9 cellular contexts compared by ENCODE assay signal in genomic region chr7:6385110-6385792, GRCh38. TPM values are rescaled to one million over a fixed set of nuclear protein-coding genes. Genes with fewer than 3 reads are reported as not detected.
DNase-seq lines count a peak whose midpoint lies in the region; ATAC-seq and TF ChIP-seq lines count a peak whose summit lies in the region.
"Had no signal": no experiment of that assay in that cellular context is flagged by ENCODE, and none has a peak within 500 bp of the region (broad histone marks: within the 10 kb centered on the region; RNA-seq: fewer than 3 reads in every experiment).

No MANE protein-coding gene starts in this region.

- peaks cover 38% of the 10 kb centered on the region for H3K4me1 Mint-ChIP-seq in progenitor cell of endocrine pancreas (ENCODE audit: low read depth)

- DNase-seq in H4 (ENCODE audit: low spot score), result peak; percentile 99
- peak in 1 of 2 experiments; percentile 71 for DNase-seq in SJCRH30
- DNase-seq in fibroblast of pulmonary artery (ENCODE audit: low read depth), result peak; percentile 94
- DNase-seq in progenitor cell of endocrine pancreas (ENCODE audit: low spot score, unreplicated experiment), result no peak
- DNase-seq in stimulated activated CD4-positive, alpha-beta T cell treated with anti-CD3 and anti-CD28 coated beads, Interleukin-4, amount 100 ng/mL, for 24 hours, result no peak
- no peak for DNase-seq in globus pallidus (ENCODE audit: low spot score)

- H3K27me3 Mint-ChIP-seq in progenitor cell of endocrine pancreas, result no peaks in the 10 kb centered on the region

- peak overlapping the region; percentile 96 for H3K27ac Mint-ChIP-seq in progenitor cell of endocrine pancreas

- no peaks in the 10 kb centered on the region for H3K9me3 Mint-ChIP-seq in progenitor cell of endocrine pancreas (ENCODE audit: low read depth)

- peak overlapping the region; percentile 30 for H3K27ac ChIP-seq in SJCRH30
- H3K27ac ChIP-seq: VCaP had no signal

- H3K4me3 Mint-ChIP-seq in progenitor cell of endocrine pancreas (ENCODE audit: low read depth), result no peak overlapping the region

- H3K36me3 ChIP-seq in SJCRH30, result peaks cover 24% of the 10 kb centered on the region

- ATAC-seq in HG03159 (IDR thresholded peaks at IDR 0.05; ENCODE audit: unreplicated experiment) (no peak), GM21367 (IDR thresholded peaks at IDR 0.05; ENCODE audit: unreplicated experiment) (no peak)

- no peak for TF ChIP-seq CTCF in fibroblast of pulmonary artery (IDR thresholded peaks at IDR 0.05; ENCODE audit: low read length, missing control alignments)
- no peak for TF ChIP-seq CTCF in progenitor cell of endocrine pancreas (IDR thresholded peaks at IDR 0.05; ENCODE audit: unreplicated experiment)

- peaks cover 13% of the 10 kb centered on the region for H3K36me3 Mint-ChIP-seq in progenitor cell of endocrine pancreas (ENCODE audit: insufficient read depth)

- H3K4me1 ChIP-seq in SJCRH30, result peaks cover 22% of the 10 kb centered on the region

- H3K27me3 ChIP-seq in SJCRH30, result no peaks in the 10 kb centered on the region

- H3K4me3 ChIP-seq in SJCRH30, result no peak overlapping the region
- no peak overlapping the region for H3K4me3 ChIP-seq in fibroblast of pulmonary artery (replicated peaks; ENCODE audit: low read depth, low read length)

- no peaks in the 10 kb centered on the region for H3K9me3 ChIP-seq in SJCRH30 (replicated peaks)

RNA-seq across cellular contexts. Expression of gene RAC1, which starts 10.9 kb away (rescaled TPM):
- 136 and 203 TPM in 2 replicates for total RNA-seq in H4 (2014; rRNA removed; shearing (Covaris generic))
- 132 and 141 TPM in 2 replicates for total RNA-seq in SJCRH30 (2014; rRNA removed; shearing (Covaris generic))
- 203 and 210 TPM in 2 replicates for total RNA-seq in progenitor cell of endocrine pancreas

RNA-seq across cellular contexts. Expression of gene FAM220A, which starts 36.5 kb away (rescaled TPM):
- 52.1 and 58.0 TPM in 2 replicates for total RNA-seq in H4 (2014; rRNA removed; shearing (Covaris generic))
- total RNA-seq in SJCRH30 (2014; rRNA removed; shearing (Covaris generic)), result 14.7 and 16.8 TPM in 2 replicates
- 17.3 and 18.0 TPM in 2 replicates for total RNA-seq in progenitor cell of endocrine pancreas

Comparison
In these comparisons a context has a peak if more than half of its experiments do, and no peak if none do; other contexts are left out.
1. DNase-seq: peak in H4 (single experiment) and fibroblast of pulmonary artery (single experiment); none in progenitor cell of endocrine pancreas (single experiment), stimulated activated CD4-positive, alpha-beta T cell treated with anti-CD3 and anti-CD28 coated beads, Interleukin-4, amount 100 ng/mL, for 24 hours (single experiment) and globus pallidus (single experiment).